Comparison of ENCODE assay signal across 11 cellular contexts in genomic region chr19:40658031-40658430, GRCh38.
"Had no signal": no experiment of that assay in that cellular context is flagged by ENCODE, and none has a peak within 500 bp of the region (broad histone marks: within the 10 kb centered on the region; RNA-seq: fewer than 3 reads in every experiment).

No MANE protein-coding gene starts in this region.

- H3K36me3 ChIP-seq: HAP-1 had no signal

- H3K9ac ChIP-seq: GM23248 had no signal

- H3K9me3 ChIP-seq: HAP-1 had no signal

- H2AFZ ChIP-seq: GM23248 had no signal

- H3K9me3 Mint-ChIP-seq: GM23338, H9, HFFc6 had no signal

- DNase-seq: GM23248, GOT3, H7, H9, HCEC 1CT, HFFc6 had no signal

- H3K27ac Mint-ChIP-seq: GM23338, H9, HFFc6 had no signal

- H3K4me1 Mint-ChIP-seq: GM23338 had no signal

- H3K4me2 ChIP-seq: GM23338 had no signal

- H3K27ac ChIP-seq: GM23248 had no signal

- ATAC-seq: GM23338, HCT116 had no signal

- FAIRE-seq: H1, H54 had no signal

- H3K4me3 ChIP-seq: GM23248, GM23338, HAP-1 had no signal

- H3K4me3 Mint-ChIP-seq: GM23338, H9, HFFc6 had no signal
